ENCODE assay signal across 1 cellular context in genomic region chr15:101000271-101000681, GRCh38.
TF ChIP-seq lines count a peak whose summit lies in the region.

No MANE protein-coding gene starts in this region.

TF ChIP-seq in IMR-90, 13 proteins besides CTCF, POLR2A, EP300 and RAD21:
- no peak for TF ChIP-seq RFX5 (IDR thresholded peaks at IDR 0.05; ENCODE audit: low read depth, low read length)
